Comparison of ENCODE assay signal across 8 cellular contexts in the genomic region with DNA sequence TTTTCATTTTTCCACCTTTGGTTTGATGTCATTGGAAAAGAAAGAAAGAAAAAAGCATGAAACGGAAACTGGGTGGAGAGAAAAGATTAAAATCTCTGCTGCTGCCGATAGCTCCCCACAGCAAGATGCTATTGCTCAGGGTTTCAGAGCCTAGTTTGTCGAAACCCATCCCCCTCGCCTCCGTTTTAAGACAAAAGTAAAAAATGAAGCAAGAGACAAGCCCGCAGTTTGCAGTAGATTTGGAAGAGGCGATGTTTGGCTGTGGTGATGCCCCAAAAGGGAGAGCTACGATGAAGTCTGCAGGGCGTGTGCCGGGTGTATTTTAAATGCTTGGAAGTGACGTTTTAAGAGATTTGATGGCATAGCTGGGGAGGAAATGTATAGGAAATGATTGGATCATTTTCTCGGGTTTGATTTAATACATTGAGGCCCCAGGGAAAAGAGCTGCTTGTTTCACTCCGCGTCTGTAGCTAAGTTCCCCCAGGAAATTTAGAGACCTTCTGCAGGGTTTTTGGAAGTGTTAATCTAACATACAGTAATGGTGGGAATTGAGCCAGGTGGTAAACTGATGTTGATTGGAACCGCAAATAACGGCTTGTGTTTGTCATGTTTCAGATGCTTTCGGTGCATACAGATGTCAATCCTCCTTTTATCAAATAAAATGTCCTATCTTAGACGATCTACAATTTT.
DNase-seq lines count a peak whose midpoint lies in the region; ATAC-seq lines count a peak whose summit lies in the region.

No MANE protein-coding gene starts in this region.

- no peaks in the 10 kb centered on the region for H3K36me3 ChIP-seq in iPS-15b (ENCODE audit: control insufficient read depth, insufficient read depth, low read length)

- no peak for ATAC-seq in HG02884 (IDR thresholded peaks at IDR 0.05; ENCODE audit: unreplicated experiment)

- no peaks in the 10 kb centered on the region for H3K9me3 ChIP-seq in iPS-15b (ENCODE audit: control insufficient read depth, insufficient read depth, low read length)

- peaks cover 6% of the 10 kb centered on the region for H3K4me1 ChIP-seq in iPS-15b (ENCODE audit: control insufficient read depth, insufficient read depth, low read length)

- peak overlapping the region; percentile 70 for H3K9ac ChIP-seq in iPS-15b (ENCODE audit: low read depth, low read length)

- DNase-seq in activated T-cell treated with anti-CD3 and anti-CD28 coated beads for 1 hour (ENCODE audit: low read depth) (peak; percentile 30), NCI-H345 (lab: John Stamatoyannopoulos, UW) (peak; percentile 26), astrocyte of the hippocampus (ENCODE audit: low read depth, low spot score) (peak; percentile 14), NCI-H1930 (lab: John Stamatoyannopoulos, UW) (no peak)
- DNase-seq in activated T-cell treated with anti-CD3 and anti-CD28 coated beads, Interleukin-2, amount 50 U/mL, for 1 hour: no peak

- H3K27me3 ChIP-seq in iPS-15b (ENCODE audit: control insufficient read depth, insufficient read depth, low read length): peaks cover 21% of the 10 kb centered on the region

- H3K4me3 ChIP-seq in iPS-15b (ENCODE audit: low read depth, low read length): peak overlapping the region; percentile 78
- H3K4me3 ChIP-seq in skin epidermis: peak overlapping the region; percentile 63 to 96 (median 85)

- H3K27ac ChIP-seq in skin epidermis: peak overlapping the region; percentile 87 to 99 (median 98)

Comparison
In these comparisons a context has a peak if more than half of its experiments do, and no peak if none do; other contexts are left out.
1. DNase-seq: peak in activated T-cell treated with anti-CD3 and anti-CD28 coated beads for 1 hour (single experiment), NCI-H345 (single experiment) and astrocyte of the hippocampus (single experiment); none in activated T-cell treated with anti-CD3 and anti-CD28 coated beads, Interleukin-2, amount 50 U/mL, for 1 hour (single experiment) and NCI-H1930 (0 of 2).